ENCODE assay signal across 9 cellular contexts in genomic region chr1:31152181-31152768, GRCh38.
A peak's percentile ranks its signal among the peaks of the same experiment; 100 is the strongest.
DNase-seq lines count a peak whose midpoint lies in the region; ATAC-seq, FAIRE-seq and TF ChIP-seq lines count a peak whose summit lies in the region.
"Had no signal": no experiment of that assay in that cellular context is flagged by ENCODE, and none has a peak within 500 bp of the region (broad histone marks: within the 10 kb centered on the region; RNA-seq: fewer than 3 reads in every experiment).

No MANE protein-coding gene starts in this region.

- H3K23ac ChIP-seq in mesendoderm (ENCODE audit: low read length): no peak overlapping the region

- H3K4me1 ChIP-seq in Caco-2 (peaks cover 7% of the 10 kb centered on the region), astrocyte (ENCODE audit: insufficient read depth, low read length) (peaks cover 11% of the 10 kb centered on the region), mesendoderm (ENCODE audit: control insufficient read depth, low read depth, low read length) (peaks cover 1% of the 10 kb centered on the region), body of pancreas (peaks cover 12% of the 10 kb centered on the region)

- peaks cover 6% of the 10 kb centered on the region for H3K36me3 Mint-ChIP-seq in Caco-2 (ENCODE audit: insufficient read depth, unreplicated experiment)
- peaks cover 3% of the 10 kb centered on the region for H3K36me3 Mint-ChIP-seq in astrocyte (ENCODE audit: low read depth, unreplicated experiment)

- no peak overlapping the region for H3K18ac ChIP-seq in mesendoderm (ENCODE audit: low read length)

- DNase-seq in Caco-2: peak; percentile 13 to 45
- peak; percentile 42 for DNase-seq in HuH-7 (ENCODE audit: low spot score)
- peak; percentile 45 for DNase-seq in astrocyte (ENCODE audit: low read depth)
- peak; percentile 81 for DNase-seq in mesendoderm
- no peak for DNase-seq in body of pancreas
- no peak for DNase-seq in kidney glomerular epithelial cell (lab: John Stamatoyannopoulos, UW)
- DNase-seq in epidermal melanocyte (ENCODE audit: insufficient read length, low spot score): no peak

- ATAC-seq in GM18498 (IDR thresholded peaks at IDR 0.05; ENCODE audit: unreplicated experiment): no peak
- ATAC-seq in body of pancreas: no peak

- H2AK5ac ChIP-seq in mesendoderm (ENCODE audit: low read length): no peak overlapping the region

- peaks cover 6% of the 10 kb centered on the region for H3K4me1 Mint-ChIP-seq in Caco-2 (ENCODE audit: low read depth, unreplicated experiment)
- H3K4me1 Mint-ChIP-seq in astrocyte (ENCODE audit: low read depth, unreplicated experiment): peaks cover 2% of the 10 kb centered on the region

- H3K9ac ChIP-seq in astrocyte (ENCODE audit: low read length): no peak overlapping the region
- H3K9ac ChIP-seq in mesendoderm (ENCODE audit: low read length): no peak overlapping the region

- H2AFZ ChIP-seq in astrocyte (ENCODE audit: low read depth, low read length): peak overlapping the region; percentile 63

- CTCF ChIA-PET in Caco-2 (lab: Charles Lee): no interaction called here

- H3K4me3 ChIP-seq in Caco-2 (ENCODE audit: low read depth, low read length) (no peak overlapping the region), astrocyte (ENCODE audit: insufficient read depth, low read depth, low read length) (no peak overlapping the region), mesendoderm (ENCODE audit: low read length) (no peak overlapping the region), body of pancreas (no peak overlapping the region)
- H3K4me3 ChIP-seq: HAP-1 had no signal

- H3K27me3 Mint-ChIP-seq in Caco-2 (ENCODE audit: insufficient read depth, unreplicated experiment): no peaks in the 10 kb centered on the region
- peaks cover 3% of the 10 kb centered on the region for H3K27me3 Mint-ChIP-seq in astrocyte (ENCODE audit: low read depth, unreplicated experiment)

- H2BK5ac ChIP-seq in mesendoderm (ENCODE audit: low read length): no peak overlapping the region

- BruUV-seq in Caco-2 (replicated peaks; lab: Mats Ljungman, UMichigan): no TSS peak

- TF ChIP-seq POLR2A in body of pancreas (IDR thresholded peaks at IDR 0.05): no peak

- H3K9me3 ChIP-seq in Caco-2 (no peaks in the 10 kb centered on the region), astrocyte (ENCODE audit: insufficient read depth, low read depth, low read length) (no peaks in the 10 kb centered on the region), body of pancreas (no peaks in the 10 kb centered on the region)
- H3K9me3 ChIP-seq: HAP-1 had no signal

- no peaks in the 10 kb centered on the region for H3K36me3 ChIP-seq in Caco-2 (ENCODE audit: control insufficient read depth, insufficient read depth, low read length)
- H3K36me3 ChIP-seq in astrocyte (ENCODE audit: insufficient read depth, low read length): no peaks in the 10 kb centered on the region
- H3K36me3 ChIP-seq in mesendoderm (ENCODE audit: control insufficient read depth, insufficient read depth, low read length): no peaks in the 10 kb centered on the region
- H3K36me3 ChIP-seq in body of pancreas (replicated peaks in 1 of 2; ENCODE audit: insufficient read depth in 1 of 2, low read depth in 2 of 2): no peaks in the 10 kb centered on the region
- H3K36me3 ChIP-seq: HAP-1 had no signal

- H4K5ac ChIP-seq in mesendoderm (ENCODE audit: low read length): no peak overlapping the region

- TF ChIP-seq CTCF in Caco-2 (IDR thresholded peaks at IDR 0.05; ENCODE audit: insufficient read depth in 1 of 2, low read depth in 1 of 2, low read length in 1 of 2, severe bottlenecking in 1 of 2, unreplicated experiment in 1 of 2) (no peak), astrocyte (IDR thresholded peaks at IDR 0.05; ENCODE audit: insufficient read depth, low read depth, low read length) (no peak), body of pancreas (IDR thresholded peaks at IDR 0.05) (no peak)

- WGBS in mesendoderm (ENCODE audit: extremely low coverage, insufficient coverage, low lambda C conversion rate): no CpG with 5 or more reads among the region's 8 CpGs
- WGBS in body of pancreas, 2 donors: 61 to 72% methylated on average over 4 to 8 of the region's 8 CpGs

- no peak overlapping the region for H2BK120ac ChIP-seq in mesendoderm (ENCODE audit: low read depth, low read length)

- no peaks in the 10 kb centered on the region for H3K79me2 ChIP-seq in astrocyte (ENCODE audit: insufficient read depth, low read length)
- no peaks in the 10 kb centered on the region for H3K79me2 ChIP-seq in mesendoderm (ENCODE audit: control insufficient read depth, insufficient read depth, low read length)

- H3K4me2 ChIP-seq in astrocyte (ENCODE audit: low read length) (no peak overlapping the region), mesendoderm (ENCODE audit: low read length) (no peak overlapping the region)

- H3K79me1 ChIP-seq in mesendoderm (ENCODE audit: low read length): no peaks in the 10 kb centered on the region

- H4K8ac ChIP-seq in mesendoderm (ENCODE audit: low read depth, low read length): no peak overlapping the region

- H4K20me1 ChIP-seq in astrocyte (ENCODE audit: insufficient read depth, low read length): no peaks in the 10 kb centered on the region

- H3K27me3 ChIP-seq in Caco-2 (replicated peaks; ENCODE audit: control insufficient read depth, insufficient read depth, low read length) (no peaks in the 10 kb centered on the region), astrocyte (ENCODE audit: insufficient read depth, low read length) (no peaks in the 10 kb centered on the region), mesendoderm (ENCODE audit: insufficient read depth, low read length, poor library complexity) (no peaks in the 10 kb centered on the region), body of pancreas (no peaks in the 10 kb centered on the region)

- H3K9me3 Mint-ChIP-seq in Caco-2 (ENCODE audit: unreplicated experiment) (no peaks in the 10 kb centered on the region), astrocyte (ENCODE audit: unreplicated experiment) (no peaks in the 10 kb centered on the region)

- H3K27ac Mint-ChIP-seq in Caco-2 (ENCODE audit: unreplicated experiment) (peak overlapping the region; percentile 81), astrocyte (ENCODE audit: unreplicated experiment) (no peak overlapping the region)

- H2BK15ac ChIP-seq in mesendoderm (replicated peaks; ENCODE audit: low read depth): no peak overlapping the region

- H3K27ac ChIP-seq in astrocyte (ENCODE audit: low read depth, low read length): no peak overlapping the region
- no peak overlapping the region for H3K27ac ChIP-seq in mesendoderm (ENCODE audit: low read depth, low read length)
- no peak overlapping the region for H3K27ac ChIP-seq in body of pancreas

- no peak overlapping the region for H3K4ac ChIP-seq in mesendoderm (ENCODE audit: low read depth, low read length)

- FAIRE-seq in astrocyte (lab: Jason Lieb, UNC): no peak

- no peak overlapping the region for H3K4me3 Mint-ChIP-seq in Caco-2 (ENCODE audit: unreplicated experiment)
- H3K4me3 Mint-ChIP-seq in astrocyte (ENCODE audit: unreplicated experiment): no peak overlapping the region

- intact Hi-C loops in Caco-2 (cut with micrococcal nuclease; ENCODE audit: unreplicated experiment) (no loop called here), body of pancreas (cut with DNase I) (no loop called here)

- no peak overlapping the region for H3K56ac ChIP-seq in mesendoderm (ENCODE audit: low read length)

- POLR2A ChIA-PET in Caco-2 (lab: Charles Lee): interaction anchor here (1.2 kb wide), 1 partner anchor 86 kb away, joined by 4 read pairs; the partner anchor contains the start of gene PUM1

Comparison
In these comparisons a context has a peak if more than half of its experiments do, and no peak if none do; other contexts are left out.
1. DNase-seq: peak in Caco-2 (2 of 2), HuH-7 (single experiment), astrocyte (single experiment) and mesendoderm (single experiment); none in body of pancreas (0 of 4), kidney glomerular epithelial cell (single experiment) and epidermal melanocyte (single experiment).